In the genomic region with DNA sequence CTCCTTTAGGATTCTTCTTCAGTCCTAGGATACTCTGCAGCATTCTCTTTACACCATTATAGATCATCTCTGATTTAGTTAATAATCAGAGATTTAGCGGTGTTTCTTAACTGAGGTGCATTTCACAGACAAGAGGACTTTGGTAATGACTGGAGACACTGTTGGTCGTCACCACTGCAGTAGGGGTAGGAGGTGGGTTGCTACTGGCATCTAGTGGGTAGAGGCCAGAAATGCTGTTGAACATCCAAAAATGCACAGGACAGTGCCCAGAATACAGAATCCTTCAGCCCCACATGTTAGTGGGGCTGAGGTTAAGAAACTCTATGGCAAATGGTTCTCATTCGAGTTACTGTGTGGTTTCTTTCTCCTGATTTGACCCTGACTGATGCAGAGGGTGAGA, we compare ENCODE assay signal across 1 cellular context.
TF ChIP-seq lines count a peak whose summit lies in the region.

No MANE protein-coding gene starts in this region.

TF ChIP-seq in K562, 482 proteins besides CTCF, POLR2A, EP300 and RAD21 (continued from another document):
- TF ChIP-seq ELK3 (CRISPR knock-in tag; IDR thresholded peaks at IDR 0.05), result no peak
